Comparison of ENCODE assay signal across 21 cellular contexts in the genomic region with DNA sequence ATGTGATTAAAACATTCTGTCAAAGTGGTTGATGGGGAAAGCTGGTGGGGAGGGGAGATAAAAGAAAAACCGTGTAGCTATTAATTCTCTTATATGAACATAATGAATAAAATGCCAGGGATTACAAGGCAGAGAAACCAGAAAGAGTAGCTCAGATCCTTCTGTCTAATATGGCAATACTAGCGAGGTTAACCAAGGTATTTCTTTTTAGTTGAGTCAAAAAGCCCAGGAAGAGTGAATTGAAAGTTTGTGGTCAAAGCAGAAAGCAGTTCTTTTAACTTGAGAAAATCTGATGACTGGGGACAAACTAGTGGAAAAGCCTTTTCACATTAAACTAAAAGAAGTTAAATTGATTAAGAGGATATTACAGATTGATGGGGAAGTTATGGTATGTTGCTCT.
DNase-seq lines count a peak whose midpoint lies in the region; ATAC-seq, FAIRE-seq and TF ChIP-seq lines count a peak whose summit lies in the region.
"Had no signal": no experiment of that assay in that cellular context is flagged by ENCODE, and none has a peak within 500 bp of the region (broad histone marks: within the 10 kb centered on the region; RNA-seq: fewer than 3 reads in every experiment).

No MANE protein-coding gene starts in this region.

- no peak overlapping the region for H3K9ac ChIP-seq in colonic mucosa (ENCODE audit: low read depth in 2 of 2, low read length in 2 of 2)

- H3K27ac ChIP-seq in CD4-positive, CD25-positive, alpha-beta regulatory T cell (ENCODE audit: insufficient read depth, low read length, poor library complexity, severe bottlenecking) = no peak overlapping the region
- no peak overlapping the region for H3K27ac ChIP-seq in colonic mucosa
- H3K27ac ChIP-seq: esophagus squamous epithelium, left ventricle myocardium inferior, ovary, thoracic aorta had no signal

- no peak for TF ChIP-seq CTCF in colonic mucosa (IDR thresholded peaks at IDR 0.05)

- peaks cover 43% of the 10 kb centered on the region for H3K36me3 Mint-ChIP-seq in CD4-positive, CD25-positive, alpha-beta regulatory T cell

- intact Hi-C loops in colonic mucosa (cut with DNase I) = no loop called here

- FAIRE-seq in GM18507 (lab: Jason Lieb, UNC) = peak; percentile 75
- FAIRE-seq: GM12892 had no signal

- H3K36me3 ChIP-seq in CD4-positive, CD25-positive, alpha-beta regulatory T cell (ENCODE audit: control insufficient read depth, insufficient read depth, low read length) = peaks cover 35% of the 10 kb centered on the region
- no peaks in the 10 kb centered on the region for H3K36me3 ChIP-seq in colonic mucosa
- H3K36me3 ChIP-seq: ovary, thoracic aorta had no signal

- no peaks in the 10 kb centered on the region for H3K9me3 ChIP-seq in CD4-positive, CD25-positive, alpha-beta regulatory T cell (ENCODE audit: control insufficient read depth in 2 of 2, low read length in 2 of 2)
- H3K9me3 ChIP-seq in colonic mucosa = no peaks in the 10 kb centered on the region
- H3K9me3 ChIP-seq: esophagus squamous epithelium, ovary, thoracic aorta had no signal

- ATAC-seq in CD4-positive, CD25-positive, alpha-beta regulatory T cell (ENCODE audit: low read depth in 2 of 2) = no peak
- peak; percentile 55 for ATAC-seq in HG03442 (IDR thresholded peaks at IDR 0.05; ENCODE audit: unreplicated experiment)

- no peaks in the 10 kb centered on the region for H3K27me3 ChIP-seq in CD4-positive, CD25-positive, alpha-beta regulatory T cell (ENCODE audit: control insufficient read depth, insufficient read depth, low read length)
- no peaks in the 10 kb centered on the region for H3K27me3 ChIP-seq in colonic mucosa
- H3K27me3 ChIP-seq: esophagus squamous epithelium, ovary had no signal

- H3K4me1 ChIP-seq in CD4-positive, CD25-positive, alpha-beta regulatory T cell (ENCODE audit: control insufficient read depth, insufficient read depth, low read length, poor library complexity, severe bottlenecking) = peaks cover 4% of the 10 kb centered on the region
- H3K4me1 ChIP-seq in colonic mucosa = no peaks in the 10 kb centered on the region
- H3K4me1 ChIP-seq: esophagus squamous epithelium had no signal

- peaks cover 20 to 65% (median 39%) of the 10 kb centered on the region in 4 donors for H3K4me1 Mint-ChIP-seq in CD4-positive, CD25-positive, alpha-beta regulatory T cell

- peaks cover 0 to 3% (median 0%) of the 10 kb centered on the region in 7 donors for H3K9me3 Mint-ChIP-seq in CD4-positive, CD25-positive, alpha-beta regulatory T cell

- DNase-seq in CD4-positive, CD25-positive, alpha-beta regulatory T cell = peak in 1 of 3 donors; percentile 20
- no peak for DNase-seq in GM18507 (ENCODE audit: extremely low spot score, insufficient read length, low read depth)
- peak; percentile 41 for DNase-seq in astrocyte of the hippocampus (ENCODE audit: low read depth, low spot score)
- no peak for DNase-seq in NCI-H1105 (lab: John Stamatoyannopoulos, UW)
- DNase-seq in SW480 (ENCODE audit: low spot score) = no peak
- DNase-seq in colonic mucosa = no peak
- no peak for DNase-seq in activated gamma-delta T cell (lab: John Stamatoyannopoulos, UW)
- DNase-seq: activated CD8-positive, alpha-beta memory T cell treated with anti-CD3 and anti-CD28 coated beads for 24 hours; activated naive CD4-positive, alpha-beta T cell treated with anti-CD3 and anti-CD28 coated beads for 36 hours; COR-L47; esophagus squamous epithelium; HCEC 1CT; left ventricle myocardium inferior; NCI-H1694 treated with DMSO at 0.1 percent for 48 hours; NCI-H446; ovary; stimulated activated CD4-positive, alpha-beta T cell treated with anti-CD3 and anti-CD28 coated beads, Interleukin-2, amount 100 ng/mL, for 24 hours; SW 1271 had no signal

- no peaks in the 10 kb centered on the region for H3K27me3 Mint-ChIP-seq in CD4-positive, CD25-positive, alpha-beta regulatory T cell

- H3K4me3 Mint-ChIP-seq in CD4-positive, CD25-positive, alpha-beta regulatory T cell = peak overlapping the region in 1 of 4 donors; percentile 1
- H3K4me3 Mint-ChIP-seq: activated naive CD4-positive, alpha-beta T cell treated with anti-CD3 and anti-CD28 coated beads for 36 hours had no signal

- H3K27ac Mint-ChIP-seq in CD4-positive, CD25-positive, alpha-beta regulatory T cell = peak overlapping the region; percentile 26 to 78 (median 43)
- H3K27ac Mint-ChIP-seq: activated naive CD4-positive, alpha-beta T cell treated with anti-CD3 and anti-CD28 coated beads for 36 hours had no signal

- no peak overlapping the region for H3K4me3 ChIP-seq in CD4-positive, CD25-positive, alpha-beta regulatory T cell (ENCODE audit: low read depth, low read length)
- no peak overlapping the region for H3K4me3 ChIP-seq in colonic mucosa
- H3K4me3 ChIP-seq: esophagus squamous epithelium, left ventricle myocardium inferior, ovary, thoracic aorta had no signal
